Comparison of ENCODE assay signal across 8 cellular contexts in genomic region chr16:20899503-20900298, GRCh38. TPM values are rescaled to one million over a fixed set of nuclear protein-coding genes. Genes with fewer than 3 reads are reported as not detected.
DNase-seq lines count a peak whose midpoint lies in the region; ATAC-seq and TF ChIP-seq lines count a peak whose summit lies in the region.

No MANE protein-coding gene starts in this region.

- intact Hi-C loops in Right ventricle myocardium inferior (cut with DNase I) = loop anchor here (1.0 to 5.0 kb wide), 2 partner anchors 32 to 48 kb away; no protein-coding TSS in a partner anchor

- no peaks in the 10 kb centered on the region for H3K36me3 ChIP-seq in cardiac muscle cell
- H3K36me3 ChIP-seq in WERI-Rb-1 = peaks cover 59% of the 10 kb centered on the region

- no peak for ATAC-seq in Right ventricle myocardium inferior
- no peak for ATAC-seq in HG02678 (IDR thresholded peaks at IDR 0.05; ENCODE audit: unreplicated experiment)
- no peak for ATAC-seq in HG02610 (IDR thresholded peaks at IDR 0.05; ENCODE audit: unreplicated experiment)

- peak overlapping the region; percentile 61 for H3K27ac ChIP-seq in cardiac muscle cell
- peak overlapping the region; percentile 98 for H3K27ac ChIP-seq in WERI-Rb-1

- peaks cover 33% of the 10 kb centered on the region for H3K4me1 ChIP-seq in cardiac muscle cell (ENCODE audit: low read depth)

- DNase-seq in cardiac muscle cell (ENCODE audit: low read depth in 1 of 2, low spot score in 1 of 2) (peak in 1 of 2 donors; percentile 20), Right ventricle myocardium inferior (ENCODE audit: missing footprints) (no peak), WERI-Rb-1 (peak; percentile 75), fibroblast of pulmonary artery (ENCODE audit: low read depth) (no peak), pons (ENCODE audit: low spot score) (peak; percentile 32), NCI-H524 treated with DMSO at 0.1 percent for 48 hours (lab: John Stamatoyannopoulos, UW) (no peak)

- H3K4me3 ChIP-seq in cardiac muscle cell (peak overlapping the region; percentile 72), WERI-Rb-1 (ENCODE audit: low read depth, low read length) (peak overlapping the region; percentile 64), fibroblast of pulmonary artery (replicated peaks; ENCODE audit: low read depth, low read length) (peak overlapping the region; percentile 82)

- H3K9me3 ChIP-seq in cardiac muscle cell (ENCODE audit: low read depth) = no peaks in the 10 kb centered on the region
- no peaks in the 10 kb centered on the region for H3K9me3 ChIP-seq in WERI-Rb-1 (ENCODE audit: severe bottlenecking)

- H3K27me3 ChIP-seq in cardiac muscle cell (no peaks in the 10 kb centered on the region), WERI-Rb-1 (ENCODE audit: insufficient read depth, low read depth, severe bottlenecking) (no peaks in the 10 kb centered on the region)

- TF ChIP-seq CTCF in cardiac muscle cell (IDR thresholded peaks at IDR 0.05; ENCODE audit: low read depth, low read length) (no peak), WERI-Rb-1 (IDR thresholded peaks at IDR 0.05; ENCODE audit: low read depth, low read length) (no peak), fibroblast of pulmonary artery (IDR thresholded peaks at IDR 0.05; ENCODE audit: low read length, missing control alignments) (no peak)

RNA-seq across cellular contexts. Expression of gene DCUN1D3, which starts 0.5 kb away (rescaled TPM):
- total RNA-seq in cardiac muscle cell = 6.7 and 9.2 TPM in 2 replicates
- 4.5 and 6.6 TPM in 2 replicates for polyA plus RNA-seq in cardiac muscle cell
- total RNA-seq in Right ventricle myocardium inferior = 15.8 TPM

RNA-seq across cellular contexts. Expression of gene LYRM1, which starts 0.9 kb away (rescaled TPM):
- total RNA-seq in cardiac muscle cell (42.6 and 49.8 TPM in 2 replicates), Right ventricle myocardium inferior (58.1 TPM)
- 37.3 and 41.6 TPM in 2 replicates for polyA plus RNA-seq in cardiac muscle cell

Comparison
In these comparisons a context has a peak if more than half of its experiments do, and no peak if none do; other contexts are left out.
1. DNase-seq: peak in WERI-Rb-1 (single experiment) and pons (single experiment); none in Right ventricle myocardium inferior (single experiment), fibroblast of pulmonary artery (single experiment) and NCI-H524 treated with DMSO at 0.1 percent for 48 hours (single experiment).
2. Peak in every context shown above with its lines, with median percentiles within 50 percentile points of each other: H3K4me3 ChIP-seq.